In genomic region chr16:84486551-84487235, GRCh38 we compare ENCODE assay signal across 26 cellular contexts.
"Had no signal": no experiment of that assay in that cellular context is flagged by ENCODE, and none has a peak within 500 bp of the region (broad histone marks: within the 10 kb centered on the region; RNA-seq: fewer than 3 reads in every experiment).

No MANE protein-coding gene starts in this region.

- H3K4me1 Mint-ChIP-seq: WTC11 had no signal

- H3K27me3 Mint-ChIP-seq: activated CD4-positive, alpha-beta T cell treated with anti-CD3 and anti-CD28 coated beads, Interleukin-2, amount 10 ng/mL, durations not matched to agents 24 days and 14 days; activated naive CD8-positive, alpha-beta T cell; activated T-cell treated with anti-CD3 and anti-CD28 coated beads, Interleukin-2, amount 50 U/mL, for 24 hours had no signal

- H3K36me3 ChIP-seq: adrenal gland, SJCRH30 had no signal

- H3K4me2 ChIP-seq: SK-N-SH had no signal

- H3K27ac Mint-ChIP-seq: activated CD4-positive, alpha-beta T cell treated with anti-CD3 and anti-CD28 coated beads, Interleukin-2, amount 10 ng/mL, durations not matched to agents 24 days and 14 days; activated naive CD8-positive, alpha-beta T cell; activated T-cell treated with anti-CD3 and anti-CD28 coated beads, Interleukin-2, amount 50 U/mL, for 24 hours had no signal

- H3K9me3 ChIP-seq: adrenal gland, SJCRH30, SK-N-SH had no signal

- H3K27me3 ChIP-seq: adrenal gland, SJCRH30 had no signal

- H3K9me3 Mint-ChIP-seq: activated CD4-positive, alpha-beta T cell treated with anti-CD3 and anti-CD28 coated beads, Interleukin-2, amount 10 ng/mL, durations not matched to agents 24 days and 14 days; activated T-cell treated with anti-CD3 and anti-CD28 coated beads, Interleukin-2, amount 50 U/mL, for 24 hours; WTC11 had no signal

- H3K27ac ChIP-seq: adrenal gland, SJCRH30 had no signal

- DNase-seq: activated CD4-positive, alpha-beta T cell treated with anti-CD3 and anti-CD28 coated beads for 1 hour; activated CD4-positive, alpha-beta T cell treated with anti-CD3 and anti-CD28 coated beads, Interleukin-2, amount 10 ng/mL, durations not matched to agents 24 days and 14 days; activated CD4-positive, alpha-beta T cell treated with anti-CD3 and anti-CD28 coated beads, Interleukin-2, amount 50 U/mL, for 48 hours; activated effector memory CD4-positive, alpha-beta T cell treated with anti-CD3 and anti-CD28 coated beads, Interleukin-2, amount 50 U/mL, for 16 hours; activated naive CD4-positive, alpha-beta T cell treated with Interleukin-2 at 50 U/mL for 16 hours; activated T-cell treated with anti-CD3 and anti-CD28 coated beads, Interleukin-2, amount 50 U/mL, for 24 hours; anterior cingulate cortex; caudate nucleus; MM.1S; NCI-H1105; NCI-H1436; NCI-H1694 treated with DMSO at 0.1 percent for 48 hours; NCI-H2029 treated with DMSO at 0.1 percent for 48 hours; NCI-H345; NCI-H510A; NCI-H526 treated with DMSO at 0.1 percent for 48 hours; NCI-H82; RPMI8226; SJCRH30; SK-N-SH; T-helper 1 cell had no signal

- ATAC-seq: Panc1, Right ventricle myocardium inferior, WTC11 had no signal

- H3K9ac ChIP-seq: SK-N-SH had no signal

- H3K4me3 ChIP-seq: adrenal gland, SJCRH30 had no signal

- H3K4me1 ChIP-seq: adrenal gland, SJCRH30 had no signal

- H3K4me3 Mint-ChIP-seq: activated CD4-positive, alpha-beta T cell treated with anti-CD3 and anti-CD28 coated beads, Interleukin-2, amount 10 ng/mL, durations not matched to agents 24 days and 14 days; activated naive CD8-positive, alpha-beta T cell; activated T-cell treated with anti-CD3 and anti-CD28 coated beads, Interleukin-2, amount 50 U/mL, for 24 hours; WTC11 had no signal
